In genomic region chr12:71661977-71662522, GRCh38 we compare ENCODE assay signal across 8 cellular contexts. TPM values are rescaled to one million over a fixed set of nuclear protein-coding genes. Genes with fewer than 3 reads are reported as not detected.
DNase-seq lines count a peak whose midpoint lies in the region; ATAC-seq and TF ChIP-seq lines count a peak whose summit lies in the region.

No MANE protein-coding gene starts in this region.

- no peak overlapping the region for H4K12ac ChIP-seq in trophoblast cell (ENCODE audit: low read depth, low read length)

- H3K4me3 ChIP-seq in Peyer's patch (peak overlapping the region; percentile 72 to 92 (median 84)), esophagus squamous epithelium (peak overlapping the region; percentile 68 to 94 (median 82)), trophoblast cell (ENCODE audit: low read depth, low read length) (no peak overlapping the region)

- H2BK12ac ChIP-seq in trophoblast cell (ENCODE audit: low read length): no peak overlapping the region

- no peak for TF ChIP-seq POLR2A in Peyer's patch (IDR thresholded peaks at IDR 0.05)
- TF ChIP-seq POLR2A in esophagus squamous epithelium (IDR thresholded peaks at IDR 0.05): no peak

- H2BK120ac ChIP-seq in trophoblast cell (ENCODE audit: insufficient read depth, low read length, poor library complexity): no peak overlapping the region

- H3K4ac ChIP-seq in trophoblast cell (ENCODE audit: low read depth, low read length): no peak overlapping the region

- no peak overlapping the region for H3K14ac ChIP-seq in trophoblast cell (ENCODE audit: low read length)

- H3K9me3 ChIP-seq in Peyer's patch (no peaks in the 10 kb centered on the region), esophagus squamous epithelium (no peaks in the 10 kb centered on the region), trophoblast cell (ENCODE audit: insufficient read depth, low read depth, low read length) (no peaks in the 10 kb centered on the region)

- peaks cover 13% of the 10 kb centered on the region for H3K79me1 ChIP-seq in trophoblast cell (ENCODE audit: low read length)

- no peak for TF ChIP-seq CTCF in Peyer's patch (IDR thresholded peaks at IDR 0.05)
- no peak for TF ChIP-seq CTCF in esophagus squamous epithelium (IDR thresholded peaks at IDR 0.05)
- no peak for TF ChIP-seq CTCF in GM13976 (IDR thresholded peaks at IDR 0.05; ENCODE audit: borderline replicate concordance, control extremely low read depth, extremely low read depth, insufficient read depth, missing control alignments)

- H3K18ac ChIP-seq in trophoblast cell (ENCODE audit: low read length): no peak overlapping the region

- H3K27ac ChIP-seq in Peyer's patch: peak overlapping the region in 2 of 4 donors; percentile 96 to 98
- H3K27ac ChIP-seq in esophagus squamous epithelium: peak overlapping the region; percentile 94 to 98 (median 97)
- no peak overlapping the region for H3K27ac ChIP-seq in trophoblast cell (ENCODE audit: low read depth, low read length)

- intact Hi-C loops in esophagus squamous epithelium (cut with DNase I): loop anchor here (10.0 kb wide), 1 partner anchor 93 kb away; the partner anchor contains the start of gene RAB21

- peaks cover 13% of the 10 kb centered on the region for H3K79me2 ChIP-seq in trophoblast cell (ENCODE audit: control insufficient read depth, insufficient read depth, low read length, poor library complexity)

- H3K27me3 ChIP-seq in Peyer's patch: no peaks in the 10 kb centered on the region
- no peaks in the 10 kb centered on the region for H3K27me3 ChIP-seq in esophagus squamous epithelium
- no peaks in the 10 kb centered on the region for H3K27me3 ChIP-seq in trophoblast cell (ENCODE audit: insufficient read depth, low read length)

- ATAC-seq in HG02588 (IDR thresholded peaks at IDR 0.05; ENCODE audit: unreplicated experiment): no peak
- ATAC-seq in GM19324 (IDR thresholded peaks at IDR 0.05; ENCODE audit: low FRiP score, unreplicated experiment): no peak

- H4K91ac ChIP-seq in trophoblast cell (ENCODE audit: low read depth, low read length): no peak overlapping the region

- 5 to 7% methylated on average over 7 of the region's 7 CpGs for WGBS in esophagus squamous epithelium, 2 donors
- 100% methylated on average over 1 of the region's 7 CpGs for WGBS in trophoblast cell (ENCODE audit: extremely low coverage, insufficient coverage, insufficient read length)

- H3K36me3 ChIP-seq in Peyer's patch: peaks cover 0 to 34% (median 0%) of the 10 kb centered on the region in 3 donors
- H3K36me3 ChIP-seq in esophagus squamous epithelium: peaks cover 0 to 36% (median 0%) of the 10 kb centered on the region in 3 donors
- peaks cover 5 to 8% of the 10 kb centered on the region in 2 experiments for H3K36me3 ChIP-seq in trophoblast cell (ENCODE audit: control insufficient read depth in 1 of 2, insufficient read depth in 2 of 2, low read length in 2 of 2)

- peak overlapping the region; percentile 28 for H3K4me2 ChIP-seq in trophoblast cell (ENCODE audit: low read length)

- H3K4me1 ChIP-seq in Peyer's patch: peaks cover 0 to 29% (median 2%) of the 10 kb centered on the region in 4 donors
- peaks cover 0 to 54% (median 22%) of the 10 kb centered on the region in 3 donors for H3K4me1 ChIP-seq in esophagus squamous epithelium
- H3K4me1 ChIP-seq in trophoblast cell (ENCODE audit: control insufficient read depth in 1 of 2, insufficient read depth in 2 of 2, low read length in 2 of 2): peaks cover 0 to 2% of the 10 kb centered on the region in 2 experiments

- DNase-seq in EL (peak; percentile 58), Peyer's patch (no peak), esophagus squamous epithelium (lab: John Stamatoyannopoulos, UW) (no peak), trophoblast cell (peak; percentile 7 to 84), SIG-M5 (lab: John Stamatoyannopoulos, UW) (no peak), GM13976 (ENCODE audit: low spot score) (no peak)

- H3K23ac ChIP-seq in trophoblast cell (ENCODE audit: low read length): no peak overlapping the region

- no peak overlapping the region for H4K8ac ChIP-seq in trophoblast cell (ENCODE audit: low read depth, low read length)

- no peak overlapping the region for H2AFZ ChIP-seq in trophoblast cell (ENCODE audit: insufficient read depth, low read length, poor library complexity)

- H3K9ac ChIP-seq in trophoblast cell (ENCODE audit: low read length): no peak overlapping the region

- no peak overlapping the region for H2BK5ac ChIP-seq in trophoblast cell (ENCODE audit: low read depth, low read length, poor library complexity)

- in situ Hi-C loops in GM13976 (cut with MboI; ENCODE audit: low sequenced_read_pairs, unreplicated experiment): no loop called here

- H2AK5ac ChIP-seq in trophoblast cell (ENCODE audit: low read length): no peak overlapping the region

RNA-seq across cellular contexts. Expression of gene ZFC3H1, which starts 1.6 kb away (rescaled TPM):
- 100 to 1,000 TPM; 131 to 309 (median 156) TPM for total RNA-seq in Peyer's patch
- total RNA-seq in esophagus squamous epithelium: 10 to 100 TPM; 17.7 to 60.8 (median 52.2) TPM
- 25.3 and 25.9 TPM in 2 replicates for polyA plus RNA-seq in trophoblast cell (2013)

RNA-seq across cellular contexts. Expression of gene THAP2, which starts 2.1 kb away (rescaled TPM):
- total RNA-seq in Peyer's patch: 1 to 10 TPM; 2.8 to 7.5 (median 3.7) TPM
- total RNA-seq in esophagus squamous epithelium: 10 to 100 TPM in 1 of 4 donors, 1 to 10 TPM in 3; 4.8 to 11.3 (median 6.0) TPM
- 5.2 and 5.3 TPM in 2 replicates for polyA plus RNA-seq in trophoblast cell (2013)

RNA-seq across cellular contexts. Expression of gene TMEM19, which starts 23.8 kb away (rescaled TPM):
- total RNA-seq in Peyer's patch (10 to 100 TPM; 12.4 to 48.3 (median 43.6) TPM), esophagus squamous epithelium (10 to 100 TPM; 48.2 to 94.5 (median 68.4) TPM)
- 10.4 and 11.0 TPM in 2 replicates for polyA plus RNA-seq in trophoblast cell (2013)

Comparison
In these comparisons a context has a peak if more than half of its experiments do, and no peak if none do; other contexts are left out.
1. DNase-seq: peak in EL (single experiment) and trophoblast cell (2 of 2); none in Peyer's patch (0 of 3), esophagus squamous epithelium (single experiment), SIG-M5 (single experiment) and GM13976 (single experiment).